In the genomic region with DNA sequence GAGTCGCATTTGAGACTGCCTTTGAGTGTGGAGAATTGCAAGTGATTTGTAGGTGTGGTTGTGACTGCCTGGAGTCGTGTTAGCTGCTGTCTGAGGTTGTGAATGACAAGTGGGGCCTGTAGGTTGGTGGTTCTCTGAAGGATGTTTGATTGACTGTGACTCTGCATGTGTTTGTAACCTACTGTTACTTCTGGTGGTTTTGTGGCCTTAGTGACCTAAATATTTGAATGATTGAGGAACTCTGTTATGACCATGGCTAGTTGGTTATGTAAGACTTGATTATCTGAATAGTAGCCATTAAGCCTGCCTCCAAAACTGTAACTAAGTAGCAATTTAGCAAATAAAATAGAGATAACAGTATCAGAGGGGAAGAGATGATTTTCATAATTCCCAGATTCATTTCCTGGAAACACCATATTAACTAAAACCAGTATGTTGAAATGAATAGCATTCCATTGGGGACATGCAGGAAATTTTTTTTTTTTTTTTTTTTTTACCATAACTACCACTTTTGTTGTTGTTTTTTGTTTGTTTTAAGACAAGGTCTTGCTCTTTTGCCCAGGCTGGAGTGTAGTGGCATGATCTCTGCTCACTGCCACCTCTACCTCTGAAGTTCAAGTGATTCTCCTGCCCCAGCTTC, we compare ENCODE assay signal across 8 cellular contexts. TPM values are rescaled to one million over a fixed set of nuclear protein-coding genes. Genes with fewer than 3 reads are reported as not detected.
DNase-seq lines count a peak whose midpoint lies in the region; ATAC-seq and TF ChIP-seq lines count a peak whose summit lies in the region.

No MANE protein-coding gene starts in this region.

- peaks cover 22 to 25% of the 10 kb centered on the region in 2 experiments for H3K36me3 ChIP-seq in SK-N-SH (replicated peaks in 1 of 2; ENCODE audit: control insufficient read depth in 1 of 2, insufficient read depth in 2 of 2, low read length in 1 of 2)
- H3K36me3 ChIP-seq in naive thymus-derived CD4-positive, alpha-beta T cell (ENCODE audit: control insufficient read depth in 2 of 3, insufficient read depth in 3 of 3, low read length in 3 of 3), result peaks cover 0 to 30% (median 4%) of the 10 kb centered on the region in 3 experiments

- H3K27ac Mint-ChIP-seq in dendritic cell treated with granulocyte-macrophage colony-stimulating factor and Interleukin-4, amounts not matched to agents 40 ng/mL and 50 ng/mL, for 4 days, result peak overlapping the region; percentile 93
- H3K27ac Mint-ChIP-seq in naive thymus-derived CD4-positive, alpha-beta T cell, result peak overlapping the region; percentile 78 to 98 (median 93)

- no peak for TF ChIP-seq EP300 in SK-N-SH (IDR thresholded peaks at IDR 0.05; ENCODE audit: borderline replicate concordance in 1 of 2, low read depth in 1 of 2, low read length in 1 of 2)

- CTCF ChIA-PET in SK-N-SH (lab: Yijun Ruan, JAX), result no interaction called here
- CTCF ChIA-PET in naive thymus-derived CD4-positive, alpha-beta T cell (lab: Charles Lee), result no interaction called here

- peaks cover 0 to 2% of the 10 kb centered on the region in 2 experiments; a peak in 1 of 4 replicates for H3K4me1 ChIP-seq in SK-N-SH (ENCODE audit: control insufficient read depth in 1 of 2, insufficient read depth in 2 of 2, low read depth in 1 of 2, low read length in 1 of 2)
- H3K4me1 ChIP-seq in naive thymus-derived CD4-positive, alpha-beta T cell (ENCODE audit: control insufficient read depth in 2 of 2, insufficient read depth in 2 of 2, low read length in 2 of 2), result peaks cover 7 to 15% of the 10 kb centered on the region in 2 donors

- H3K9ac ChIP-seq in SK-N-SH, result peak overlapping the region; percentile 63

- H3K36me3 Mint-ChIP-seq in dendritic cell treated with granulocyte-macrophage colony-stimulating factor and Interleukin-4, amounts not matched to agents 40 ng/mL and 50 ng/mL, for 4 days (ENCODE audit: low read depth), result peaks cover 64% of the 10 kb centered on the region
- H3K36me3 Mint-ChIP-seq in naive thymus-derived CD4-positive, alpha-beta T cell, result peaks cover 15 to 65% (median 49%) of the 10 kb centered on the region in 5 donors

- no peaks in the 10 kb centered on the region for H4K20me1 ChIP-seq in SK-N-SH (ENCODE audit: insufficient read depth)

- H3F3A ChIP-seq in SK-N-SH (replicated peaks; ENCODE audit: insufficient read depth), result no peaks in the 10 kb centered on the region

- H3K27me3 ChIP-seq in SK-N-SH (ENCODE audit: insufficient read depth), result no peaks in the 10 kb centered on the region
- no peaks in the 10 kb centered on the region for H3K27me3 ChIP-seq in naive thymus-derived CD4-positive, alpha-beta T cell (ENCODE audit: control insufficient read depth in 2 of 2, insufficient read depth in 2 of 2, low read length in 2 of 2)

- peaks cover 27% of the 10 kb centered on the region; the same call in 1 of the 2 replicates for H3K79me2 ChIP-seq in SK-N-SH (ENCODE audit: insufficient read depth)

- H3K9me3 Mint-ChIP-seq in dendritic cell treated with granulocyte-macrophage colony-stimulating factor and Interleukin-4, amounts not matched to agents 40 ng/mL and 50 ng/mL, for 4 days, result peaks cover 54% of the 10 kb centered on the region
- peaks cover 0 to 56% (median 19%) of the 10 kb centered on the region in 11 donors for H3K9me3 Mint-ChIP-seq in naive thymus-derived CD4-positive, alpha-beta T cell

- POLR2A ChIA-PET in SK-N-SH (lab: Yijun Ruan, JAX), result interaction anchor here (0.6 to 1.5 kb wide), 4 partner anchors 14 to 227 kb away, joined by 4 to 5 read pairs (median 4); a partner anchor contains a TSS
- POLR2A ChIA-PET in naive thymus-derived CD4-positive, alpha-beta T cell (lab: Charles Lee), result interaction anchor here (0.6 to 2.1 kb wide), 9 partner anchors 9 to 1082 kb away, joined by 3 to 18 read pairs (median 5); a partner anchor contains a TSS

- intact Hi-C loops in dendritic cell treated with granulocyte-macrophage colony-stimulating factor and Interleukin-4, amounts not matched to agents 40 ng/mL and 50 ng/mL, for 4 days (cut with micrococcal nuclease), result loop anchor here (2.0 kb wide), 1 partner anchor 33 kb away; a partner anchor contains a TSS
- intact Hi-C loops in naive thymus-derived CD4-positive, alpha-beta T cell (cut with micrococcal nuclease), result loop anchor here (1.0 to 10.0 kb wide), 14 partner anchors 33 to 901 kb away; a partner anchor contains a TSS

- no peaks in the 10 kb centered on the region for H3K9me3 ChIP-seq in SK-N-SH
- H3K9me3 ChIP-seq in naive thymus-derived CD4-positive, alpha-beta T cell (ENCODE audit: control insufficient read depth in 2 of 3, low read length in 3 of 3), result no peaks in the 10 kb centered on the region

- no peak for TF ChIP-seq RAD21 in SK-N-SH (IDR thresholded peaks at IDR 0.05; ENCODE audit: low read length)

- H3K4me3 ChIP-seq in SK-N-SH (ENCODE audit: low read depth in 2 of 2, low read length in 1 of 2) (peak overlapping the region; percentile 79 to 84), LNCaP clone FGC (ENCODE audit: low read depth, low read length) (peak overlapping the region; percentile 88)
- peak overlapping the region; percentile 95 for H3K4me3 ChIP-seq in naive thymus-derived CD4-positive, alpha-beta T cell (ENCODE audit: low read length)

- no peaks in the 10 kb centered on the region for H3K9me2 ChIP-seq in SK-N-SH

- peak overlapping the region; percentile 67 for H3K4me2 ChIP-seq in SK-N-SH

- H2AFZ ChIP-seq in SK-N-SH (ENCODE audit: low read depth), result peak overlapping the region; percentile 82

- H3K4me3 Mint-ChIP-seq in dendritic cell treated with granulocyte-macrophage colony-stimulating factor and Interleukin-4, amounts not matched to agents 40 ng/mL and 50 ng/mL, for 4 days, result peak overlapping the region; percentile 92
- H3K4me3 Mint-ChIP-seq in naive thymus-derived CD4-positive, alpha-beta T cell, result peak overlapping the region; percentile 81 to 99 (median 93)

- H3K4me1 Mint-ChIP-seq in dendritic cell treated with granulocyte-macrophage colony-stimulating factor and Interleukin-4, amounts not matched to agents 40 ng/mL and 50 ng/mL, for 4 days (ENCODE audit: low read depth), result peaks cover 21% of the 10 kb centered on the region
- H3K4me1 Mint-ChIP-seq in naive thymus-derived CD4-positive, alpha-beta T cell, result peaks cover 18 to 32% (median 27%) of the 10 kb centered on the region in 7 donors

- no peaks in the 10 kb centered on the region for H3K27me3 Mint-ChIP-seq in dendritic cell treated with granulocyte-macrophage colony-stimulating factor and Interleukin-4, amounts not matched to agents 40 ng/mL and 50 ng/mL, for 4 days
- no peaks in the 10 kb centered on the region for H3K27me3 Mint-ChIP-seq in naive thymus-derived CD4-positive, alpha-beta T cell

- peak overlapping the region in 1 of 2 experiments; percentile 76; a peak in 2 of 4 replicates for H3K27ac ChIP-seq in SK-N-SH (ENCODE audit: low read depth in 2 of 2, low read length in 1 of 2)
- H3K27ac ChIP-seq in naive thymus-derived CD4-positive, alpha-beta T cell (ENCODE audit: low read depth, low read length), result peak overlapping the region; percentile 84

- ATAC-seq in SK-N-SH treated with all-trans-retinoic acid at 6 μM for 48 hours (no peak; the same call in 2 of the 3 replicates), GM21619 (IDR thresholded peaks at IDR 0.05; ENCODE audit: unreplicated experiment) (no peak)
- ATAC-seq in naive thymus-derived CD4-positive, alpha-beta T cell, result peak; percentile 48

- 7% methylated on average over 2 of the region's 2 CpGs for WGBS in SK-N-SH (ENCODE audit: low lambda C conversion rate)

- TF ChIP-seq CTCF in SK-N-SH (IDR thresholded peaks at IDR 0.05) (no peak), LNCaP clone FGC (IDR thresholded peaks at IDR 0.05; ENCODE audit: control insufficient read depth, extremely low read depth, insufficient read depth) (no peak)

- DNase-seq in SK-N-SH (no peak), LNCaP clone FGC (ENCODE audit: low read depth) (no peak), T1000 (lab: John Stamatoyannopoulos, UW) (no peak), NCI-H510A treated with DMSO at 0.1 percent for 48 hours (lab: John Stamatoyannopoulos, UW) (no peak)
- DNase-seq in naive thymus-derived CD4-positive, alpha-beta T cell, result no peak

TF ChIP-seq in SK-N-SH, 30 proteins besides CTCF, POLR2A, EP300 and RAD21:
- TF ChIP-seq, protein P1, sequence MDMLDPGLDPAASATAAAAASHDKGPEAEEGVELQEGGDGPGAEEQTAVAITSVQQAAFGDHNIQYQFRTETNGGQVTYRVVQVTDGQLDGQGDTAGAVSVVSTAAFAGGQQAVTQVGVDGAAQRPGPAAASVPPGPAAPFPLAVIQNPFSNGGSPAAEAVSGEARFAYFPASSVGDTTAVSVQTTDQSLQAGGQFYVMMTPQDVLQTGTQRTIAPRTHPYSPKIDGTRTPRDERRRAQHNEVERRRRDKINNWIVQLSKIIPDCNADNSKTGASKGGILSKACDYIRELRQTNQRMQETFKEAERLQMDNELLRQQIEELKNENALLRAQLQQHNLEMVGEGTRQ (IDR thresholded peaks at IDR 0.05; ENCODE audit: borderline replicate concordance, low read depth, low read length), result no peak
- peak; percentile 21; the same call in 1 of the 2 replicates for TF ChIP-seq MXI1 (IDR thresholded peaks at IDR 0.05; ENCODE audit: low read depth, low read length)
- TF ChIP-seq GABPA (IDR thresholded peaks at IDR 0.05; ENCODE audit: low read depth), result no peak

TF ChIP-seq in SK-N-SH treated with all-trans-retinoic acid at 6 μM for 48 hours, 23 proteins besides CTCF, POLR2A, EP300 and RAD21 (continues in another document):
- TF ChIP-seq ISL1 (CRISPR knock-in tag; IDR thresholded peaks at IDR 0.05) (no peak), ZC3H10 (CRISPR knock-in tag; IDR thresholded peaks at IDR 0.05) (no peak), GLIS3 (CRISPR knock-in tag; IDR thresholded peaks at IDR 0.05) (no peak)

RNA-seq across cellular contexts. Expression of a gene that starts 0.8 kb away (rescaled TPM):
- polyA plus RNA-seq in SK-N-SH (2012; rRNA removed), result 2.3 and 3.5 TPM in 2 replicates
- polyA plus RNA-seq in SK-N-SH (2012; cell fraction: cytosol; rRNA removed), result 1.5 and 2.3 TPM in 2 replicates
- polyA plus RNA-seq in SK-N-SH (2012; cell fraction: nucleus; rRNA removed), result 8.4 and 10.0 TPM in 2 replicates
- 10 to 100 TPM in 3 of 5 experiments, 1 to 10 TPM in 2; 5.4 to 20.2 (median 12.2) TPM for total RNA-seq in naive thymus-derived CD4-positive, alpha-beta T cell
- 10 to 100 TPM in 1 of 2 donors, 1 to 10 TPM in 1; 7.3 to 10.3 TPM for polyA plus RNA-seq in naive thymus-derived CD4-positive, alpha-beta T cell

RNA-seq across cellular contexts. Expression of a gene that starts 32.9 kb away (rescaled TPM):
- 5.6 and 8.6 TPM in 2 replicates for polyA plus RNA-seq in SK-N-SH (2012; rRNA removed)
- polyA plus RNA-seq in SK-N-SH (2012; cell fraction: cytosol; rRNA removed), result 6.1 TPM in 2 replicates
- 12.8 and 18.7 TPM in 2 replicates for polyA plus RNA-seq in SK-N-SH (2012; cell fraction: nucleus; rRNA removed)
- total RNA-seq in naive thymus-derived CD4-positive, alpha-beta T cell, result 10 to 100 TPM; 22.6 to 37.8 (median 33.8) TPM
- 10 to 100 TPM in 1 of 2 donors, 1 to 10 TPM in 1; 9.9 to 12.3 TPM for polyA plus RNA-seq in naive thymus-derived CD4-positive, alpha-beta T cell
